1 cellular context compared by ENCODE assay signal in genomic region chr19:709196-709964, GRCh38.
TF ChIP-seq lines count a peak whose summit lies in the region.

No MANE protein-coding gene starts in this region.

TF ChIP-seq in WTC11, 78 proteins besides CTCF, POLR2A, EP300 and RAD21 (continued from another document):
- TF ChIP-seq, protein P1, sequence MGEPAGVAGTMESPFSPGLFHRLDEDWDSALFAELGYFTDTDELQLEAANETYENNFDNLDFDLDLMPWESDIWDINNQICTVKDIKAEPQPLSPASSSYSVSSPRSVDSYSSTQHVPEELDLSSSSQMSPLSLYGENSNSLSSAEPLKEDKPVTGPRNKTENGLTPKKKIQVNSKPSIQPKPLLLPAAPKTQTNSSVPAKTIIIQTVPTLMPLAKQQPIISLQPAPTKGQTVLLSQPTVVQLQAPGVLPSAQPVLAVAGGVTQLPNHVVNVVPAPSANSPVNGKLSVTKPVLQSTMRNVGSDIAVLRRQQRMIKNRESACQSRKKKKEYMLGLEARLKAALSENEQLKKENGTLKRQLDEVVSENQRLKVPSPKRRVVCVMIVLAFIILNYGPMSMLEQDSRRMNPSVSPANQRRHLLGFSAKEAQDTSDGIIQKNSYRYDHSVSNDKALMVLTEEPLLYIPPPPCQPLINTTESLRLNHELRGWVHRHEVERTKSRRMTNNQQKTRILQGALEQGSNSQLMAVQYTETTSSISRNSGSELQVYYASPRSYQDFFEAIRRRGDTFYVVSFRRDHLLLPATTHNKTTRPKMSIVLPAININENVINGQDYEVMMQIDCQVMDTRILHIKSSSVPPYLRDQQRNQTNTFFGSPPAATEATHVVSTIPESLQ (CRISPR knock-in tag; IDR thresholded peaks at IDR 0.05) = no peak
